8 cellular contexts compared by ENCODE assay signal in genomic region chr4:52376107-52376704, GRCh38.
DNase-seq lines count a peak whose midpoint lies in the region; TF ChIP-seq lines count a peak whose summit lies in the region.

No MANE protein-coding gene starts in this region.

- H3K9me3 ChIP-seq in cardiac muscle cell (ENCODE audit: low read depth) = no peaks in the 10 kb centered on the region

- TF ChIP-seq CTCF in cardiac muscle cell (IDR thresholded peaks at IDR 0.05; ENCODE audit: low read depth, low read length) (peak; percentile 52), foreskin fibroblast (IDR thresholded peaks at IDR 0.05; ENCODE audit: low read depth, low read length) (peak; percentile 37), retinal pigment epithelial cell (conservative IDR thresholded peaks at IDR 0.05; ENCODE audit: low read depth, low read length) (peak; percentile 45)

- no peaks in the 10 kb centered on the region for H3K4me1 ChIP-seq in cardiac muscle cell (ENCODE audit: low read depth)

- peak; percentile 73 to 76 for DNase-seq in cardiac muscle cell (ENCODE audit: low read depth in 1 of 2, low spot score in 1 of 2)
- no peak for DNase-seq in cardiac septum (ENCODE audit: low spot score)
- DNase-seq in M059J (ENCODE audit: low read depth) = peak; percentile 43
- peak; percentile 37 for DNase-seq in SKM-1 treated with dmso at 0.1 percent for 144 hours (lab: John Stamatoyannopoulos, UW; ENCODE audit: unreplicated experiment)
- DNase-seq in foreskin fibroblast = peak; percentile 26 to 70
- DNase-seq in retinal pigment epithelial cell (ENCODE audit: low read depth) = no peak
- DNase-seq in posterior cingulate gyrus = no peak
- DNase-seq in mesenteric fat pad (ENCODE audit: low spot score) = no peak

- no peak overlapping the region for H3K27ac ChIP-seq in cardiac muscle cell

- no peaks in the 10 kb centered on the region for H3K27me3 ChIP-seq in cardiac muscle cell

- H3K4me3 ChIP-seq in cardiac muscle cell (no peak overlapping the region), foreskin fibroblast (ENCODE audit: low read depth in 1 of 2, low read length in 2 of 2) (no peak overlapping the region), retinal pigment epithelial cell (ENCODE audit: low read length) (no peak overlapping the region)

- intact Hi-C loops in cardiac septum (cut with DNase I) = loop anchor here (2.0 to 10.0 kb wide), 5 partner anchors 141 to 1859 kb away; no protein-coding TSS in a partner anchor
- intact Hi-C loops in posterior cingulate gyrus (cut with DNase I) = loop anchor here (1.0 to 10.0 kb wide), 3 partner anchors 141 to 1856 kb away; no protein-coding TSS in a partner anchor

- no peaks in the 10 kb centered on the region for H3K36me3 ChIP-seq in cardiac muscle cell

Comparison
In these comparisons a context has a peak if more than half of its experiments do, and no peak if none do; other contexts are left out.
1. DNase-seq: peak in cardiac muscle cell (2 of 2), M059J (single experiment), SKM-1 treated with dmso at 0.1 percent for 144 hours (single experiment) and foreskin fibroblast (2 of 2); none in cardiac septum (single experiment), retinal pigment epithelial cell (single experiment), posterior cingulate gyrus (0 of 10) and mesenteric fat pad (single experiment).
2. Peak in every context shown above with its lines, with median percentiles within 50 percentile points of each other: CTCF ChIP-seq.